Comparison of ENCODE assay signal across 26 cellular contexts in genomic region chr13:100106005-100106404, GRCh38. TPM values are rescaled to one million over a fixed set of nuclear protein-coding genes. Genes with fewer than 3 reads are reported as not detected.
A peak's percentile ranks its signal among the peaks of the same experiment; 100 is the strongest.
DNase-seq lines count a peak whose midpoint lies in the region; ATAC-seq, FAIRE-seq and TF ChIP-seq lines count a peak whose summit lies in the region.
"Had no signal": no experiment of that assay in that cellular context is flagged by ENCODE, and none has a peak within 500 bp of the region (broad histone marks: within the 10 kb centered on the region; RNA-seq: fewer than 3 reads in every experiment).

No MANE protein-coding gene starts in this region.

- no peak overlapping the region for H4K91ac ChIP-seq in IMR-90 (ENCODE audit: insufficient read depth, low read depth, low read length)

- DNase-seq in IMR-90 (peak; percentile 37), GM12878 (ENCODE audit: low read depth, low spot score) (no peak), kidney glomerular epithelial cell (lab: John Stamatoyannopoulos, UW) (peak; percentile 30), D341Med (ENCODE audit: low spot score) (no peak), head of caudate nucleus (no peak)
- DNase-seq: activated B cell treated with CpG ODN at 0.5 μM for 24 hours; activated CD4-positive, alpha-beta T cell treated with anti-CD3 and anti-CD28 coated beads, Interleukin-2, amount 50 U/mL, for 1 hour; activated CD8-positive, alpha-beta memory T cell treated with anti-CD3 and anti-CD28 coated beads, Interleukin-2, amount 10 ng/mL, durations not matched to agents 7 days and 5 days; activated T-cell treated with anti-CD3 and anti-CD28 coated beads, Interleukin-2, amount 50 U/mL, for 48 hours; brain microvascular endothelial cell; DMS79 treated with DMSO at 0.1 percent for 48 hours; heart right ventricle; left lung; NCI-H1092 treated with DMSO at 0.1 percent for 48 hours; NCI-H187; NCI-H2171 treated with DMSO at 0.1 percent for 48 hours; NCI-H526 treated with DMSO at 0.1 percent for 48 hours; SHP77; stimulated activated CD4-positive, alpha-beta T cell treated with anti-CD3 and anti-CD28 coated beads, Interleukin-1b, Interleukin-23, amount 100 ng/mL, for 48 hours; stimulated activated CD8-positive, alpha-beta memory T cell treated with anti-CD3 and anti-CD28 coated beads, Interleukin-4, amount 100 ng/mL, for 48 hours; stomach had no signal

- H2AK5ac ChIP-seq in IMR-90 (ENCODE audit: low read depth, low read length) = no peak overlapping the region

- in situ Hi-C loops in IMR-90 (cut with MboI; ENCODE audit: low sequenced_read_pairs) = no loop called here
- in situ Hi-C loops in GM12878 (cut with MboI) = no loop called here

- H3K79me2 ChIP-seq in GM12878 (ENCODE audit: control insufficient read depth, insufficient read depth, low read length) = no peaks in the 10 kb centered on the region

- H3K9me3 ChIP-seq in IMR-90 (ENCODE audit: control insufficient read depth, insufficient read depth, low read length) (no peaks in the 10 kb centered on the region), GM12878 (replicated peaks; ENCODE audit: control insufficient read depth, insufficient read depth, low read length) (no peaks in the 10 kb centered on the region), subcutaneous abdominal adipose tissue (ENCODE audit: control insufficient read depth in 5 of 5, low read length in 5 of 5) (no peaks in the 10 kb centered on the region)
- H3K9me3 ChIP-seq: heart right ventricle, left lung, stomach had no signal

- H2BK120ac ChIP-seq in IMR-90 (ENCODE audit: low read depth, low read length) = no peak overlapping the region

- intact Hi-C loops in IMR-90 (cut with micrococcal nuclease) = no loop called here
- intact Hi-C loops in GM12878 (cut with micrococcal nuclease; ENCODE audit: unreplicated experiment) = no loop called here
- intact Hi-C loops in head of caudate nucleus (cut with DNase I) = no loop called here

- H3K4me1 ChIP-seq in IMR-90 (ENCODE audit: control insufficient read depth, insufficient read depth, low read length) (no peaks in the 10 kb centered on the region; the same call in 1 of the 2 replicates), GM12878 (ENCODE audit: control insufficient read depth, insufficient read depth, low read length) (peaks cover 6% of the 10 kb centered on the region), subcutaneous abdominal adipose tissue (ENCODE audit: control insufficient read depth in 5 of 5, insufficient read depth in 5 of 5, low read length in 5 of 5) (peaks cover 0 to 6% (median 4%) of the 10 kb centered on the region in 5 donors)
- H3K4me1 ChIP-seq: left lung had no signal

- ATAC-seq in IMR-90 (ENCODE audit: low read depth) = no peak
- no peak for ATAC-seq in GM12878
- ATAC-seq in HG02885 (IDR thresholded peaks at IDR 0.05; ENCODE audit: poor library complexity, unreplicated experiment) = no peak
- ATAC-seq: activated CD8-positive, alpha-beta memory T cell treated with anti-CD3 and anti-CD28 coated beads, Interleukin-2, amount 10 ng/mL, durations not matched to agents 7 days and 5 days; heart right ventricle; natural killer cell treated with Interleukin-12 subunit alpha and Interleukin-12 subunit beta and Interleukin-15 and Interleukin-18, amount 100 ng/mL, for 72 hours had no signal

- RAD21 ChIA-PET in GM12878 (lab: Charles Lee; ENCODE audit: unreplicated experiment) = no interaction called here

- POLR2A ChIA-PET in IMR-90 (lab: Charles Lee; ENCODE audit: unreplicated experiment) (no interaction called here), GM12878 (lab: Charles Lee) (interaction anchor here (0.6 kb wide), 1 partner anchor 16 kb away, joined by 6 read pairs; no protein-coding TSS in a partner anchor)

- peaks cover 0 to 47% of the 10 kb centered on the region in 2 experiments; a peak in 3 of 4 replicates for H3K79me1 ChIP-seq in IMR-90 (ENCODE audit: low read depth in 1 of 2, low read length in 2 of 2)

- H3K14ac ChIP-seq in IMR-90 (replicated peaks; ENCODE audit: low read depth, low read length) = no peak overlapping the region

- dilution Hi-C loops in IMR-90 (cut with HindIII; ENCODE audit: low sequenced_read_pairs, unreplicated experiment) = no loop called here

- H4K20me1 ChIP-seq in IMR-90 (ENCODE audit: insufficient read depth, low read length) (0 out of 2 replicates have a peak, but pooled peaks cover 4% of the 10 kb centered on the region), GM12878 (ENCODE audit: control insufficient read depth, insufficient read depth) (no peaks in the 10 kb centered on the region)

- H3K18ac ChIP-seq in IMR-90 (ENCODE audit: low read depth, low read length) = no peak overlapping the region

- H2BK20ac ChIP-seq in IMR-90 (ENCODE audit: low read depth, low read length) = no peak overlapping the region

- CTCF ChIA-PET in IMR-90 (lab: Yijun Ruan, JAX) = no interaction called here
- CTCF ChIA-PET in GM12878 (lab: Yijun Ruan, JAX) = no interaction called here

- SMC1A ChIA-PET in GM12878 (lab: Charles Lee; ENCODE audit: uncharacterized antibody, unreplicated experiment) = interaction anchor here (1.3 kb wide), 1 partner anchor 13 kb away, joined by 4 read pairs; no protein-coding TSS in a partner anchor

- no peak for TF ChIP-seq RAD21 in IMR-90 (IDR thresholded peaks at IDR 0.05; ENCODE audit: low read length)
- TF ChIP-seq RAD21 in GM12878 (IDR thresholded peaks at IDR 0.05; ENCODE audit: insufficient read depth, low read depth, low read length) = no peak

- H2BK5ac ChIP-seq in IMR-90 (ENCODE audit: low read depth, low read length, poor library complexity, severe bottlenecking) = no peak overlapping the region

- H2AFZ ChIP-seq in IMR-90 (replicated peaks; ENCODE audit: low read length, poor library complexity) (no peak overlapping the region), GM12878 (ENCODE audit: control insufficient read depth, low read depth, low read length) (no peak overlapping the region)

- no peak overlapping the region for H3K56ac ChIP-seq in IMR-90 (ENCODE audit: extremely low read depth, insufficient read depth, low read length)

- H3K4me3 ChIP-seq in IMR-90 (ENCODE audit: insufficient read depth, low read depth, low read length) = no peak overlapping the region
- no peak overlapping the region for H3K4me3 ChIP-seq in GM12878
- H3K4me3 ChIP-seq in subcutaneous abdominal adipose tissue (ENCODE audit: low read depth in 1 of 5, low read length in 5 of 5) = no peak overlapping the region
- H3K4me3 ChIP-seq: heart right ventricle, left lung, smooth muscle cell, stomach had no signal

- no peak overlapping the region for H3K23ac ChIP-seq in IMR-90 (ENCODE audit: low read depth, low read length)

- FAIRE-seq in GM12878 (lab: Jason Lieb, UNC) = no peak

- H3K27ac ChIP-seq in IMR-90 (ENCODE audit: insufficient read depth, low read length) = no peak overlapping the region
- no peak overlapping the region for H3K27ac ChIP-seq in GM12878 (ENCODE audit: control insufficient read depth, insufficient read depth)
- H3K27ac ChIP-seq in subcutaneous abdominal adipose tissue (ENCODE audit: low read depth, low read length) = peak overlapping the region; percentile 63
- H3K27ac ChIP-seq: brain microvascular endothelial cell, C4-2B, heart right ventricle, left lung, stomach had no signal

- no peaks in the 10 kb centered on the region for H3K27me3 ChIP-seq in IMR-90 (ENCODE audit: control insufficient read depth, insufficient read depth, low read length)
- H3K27me3 ChIP-seq in GM12878 (replicated peaks in 1 of 2; ENCODE audit: control insufficient read depth in 2 of 2, insufficient read depth in 2 of 2, low read length in 1 of 2) = no peaks in the 10 kb centered on the region
- no peaks in the 10 kb centered on the region for H3K27me3 ChIP-seq in subcutaneous abdominal adipose tissue (ENCODE audit: control insufficient read depth in 5 of 5, insufficient read depth in 4 of 5, low read length in 5 of 5)
- H3K27me3 ChIP-seq: brain microvascular endothelial cell, heart right ventricle, left lung, stomach had no signal

- no peak overlapping the region for H4K8ac ChIP-seq in IMR-90 (ENCODE audit: low read depth in 2 of 2, low read length in 2 of 2)

- no peak overlapping the region for H2AK9ac ChIP-seq in IMR-90 (replicated peaks; ENCODE audit: low read depth, low read length, poor library complexity)

- no peak for TF ChIP-seq CTCF in IMR-90 (conservative IDR thresholded peaks at IDR 0.05; ENCODE audit: low read depth, low read length)
- TF ChIP-seq CTCF in GM12878 (IDR thresholded peaks at IDR 0.05 in 2 of 3, conservative IDR thresholded peaks at IDR 0.05 in 1 of 3; ENCODE audit: control insufficient read depth in 2 of 3, extremely low read depth in 1 of 3, insufficient read depth in 1 of 3, low read depth in 3 of 3, low read length in 3 of 3) = no peak

- no peak overlapping the region for H4K5ac ChIP-seq in IMR-90 (ENCODE audit: low read depth, low read length)

- no peak overlapping the region for H2BK15ac ChIP-seq in IMR-90 (ENCODE audit: low read depth, low read length)

- TF ChIP-seq POLR2A in IMR-90 (IDR thresholded peaks at IDR 0.05; ENCODE audit: low read depth, low read length) (no peak), GM12878 (IDR thresholded peaks at IDR 0.05; ENCODE audit: low read depth, low read length) (no peak)

- peaks cover 5% of the 10 kb centered on the region; the same call in 1 of the 2 replicates for H3K9me1 ChIP-seq in IMR-90 (ENCODE audit: insufficient read depth, low read length)

- H3K9ac ChIP-seq in IMR-90 (ENCODE audit: low read depth, low read length) (no peak overlapping the region), GM12878 (ENCODE audit: control insufficient read depth, insufficient read depth, low read length) (no peak overlapping the region), subcutaneous abdominal adipose tissue (ENCODE audit: low read length in 5 of 5) (peak overlapping the region in 2 of 5 donors; percentile 35 to 36)

- no peak overlapping the region for H3K4ac ChIP-seq in IMR-90 (ENCODE audit: low read depth, low read length)

- no peak overlapping the region for H3K4me2 ChIP-seq in IMR-90 (ENCODE audit: low read depth, low read length)
- H3K4me2 ChIP-seq in GM12878 (ENCODE audit: control insufficient read depth, insufficient read depth) = no peak overlapping the region
- H3K4me2 ChIP-seq: smooth muscle cell had no signal

- H3K36me3 ChIP-seq in IMR-90 (ENCODE audit: control insufficient read depth, insufficient read depth, low read length) = peaks cover 2% of the 10 kb centered on the region; the same call in 1 of the 2 replicates
- peaks cover 0 to 7% of the 10 kb centered on the region in 2 experiments; a peak in 2 of 4 replicates for H3K36me3 ChIP-seq in GM12878 (ENCODE audit: control insufficient read depth in 2 of 2, insufficient read depth in 2 of 2, low read length in 1 of 2)
- peaks cover 0 to 6% (median 0%) of the 10 kb centered on the region in 5 donors for H3K36me3 ChIP-seq in subcutaneous abdominal adipose tissue (ENCODE audit: control insufficient read depth in 5 of 5, insufficient read depth in 5 of 5, low read length in 5 of 5)
- H3K36me3 ChIP-seq: brain microvascular endothelial cell, left lung had no signal

- no TSS peak for BruUV-seq in IMR-90 (replicated peaks; lab: Mats Ljungman, UMichigan)
- no TSS peak for BruUV-seq in GM12878 (replicated peaks; lab: Mats Ljungman, UMichigan)

- no peak for TF ChIP-seq EP300 in GM12878 (IDR thresholded peaks at IDR 0.05; ENCODE audit: borderline replicate concordance in 1 of 2, control insufficient read depth in 1 of 2, low read depth in 2 of 2, low read length in 2 of 2)

- no CpG with 5 or more reads among the region's 2 CpGs for WGBS in IMR-90 (ENCODE audit: extremely low coverage in 2 of 2, insufficient read length in 1 of 2), 2 experiments
- WGBS in GM12878 (ENCODE audit: insufficient coverage, insufficient replicate concordance, low lambda C conversion rate, missing lambda C conversion rate) = 4% methylated on average over 2 of the region's 2 CpGs

RNA-seq across cellular contexts. Expression of gene PCCA, which starts 17.1 kb away (rescaled TPM):
- total RNA-seq in IMR-90 (2012; rRNA removed) = 22.8 and 24.0 TPM in 2 replicates
- polyA plus RNA-seq in IMR-90 (2012; rRNA removed) = 5.6 and 7.6 TPM in 2 replicates
- polyA plus RNA-seq in IMR-90 (2012; cell fraction: cytosol; rRNA removed) = 1.8 and 6.0 TPM in 2 replicates
- 2.3 and 13.9 TPM in 2 replicates for polyA plus RNA-seq in IMR-90 (2012; cell fraction: nucleus; rRNA removed; ENCODE audit: low replicate concordance)
- total RNA-seq in GM12878 (2013; cell fraction: nucleolus; rRNA removed) = 63.3 and 64.9 TPM in 2 replicates
- 13.4 and 14.7 TPM in 2 replicates for total RNA-seq in GM12878 (2014; rRNA removed)
- total RNA-seq in GM12878 (2014; rRNA removed; fragmentation: Illumina TruSeq; extraction: Trizol) = 10.9 and 14.9 TPM in 2 replicates
- 13.1 and 15.5 TPM in 2 replicates for total RNA-seq in GM12878 (2021)
- 7.0 TPM for polyA plus RNA-seq in GM12878 (2011; ENCODE audit: low read depth)
- polyA plus RNA-seq in GM12878 (2011; rRNA removed) = 10.8 and 14.5 TPM in 2 replicates
- polyA plus RNA-seq in GM12878 (2011; cell fraction: cytosol; rRNA removed) = 5.0 and 6.0 TPM in 2 replicates
- 14.0 and 14.6 TPM in 2 replicates for polyA plus RNA-seq in GM12878 (2011; cell fraction: nucleus; rRNA removed)
- polyA plus RNA-seq in GM12878 (2012) = 9.8 and 10.9 TPM in 2 replicates
- 14.7 and 24.6 TPM in 2 replicates for polyA plus RNA-seq in GM12878 (2014; fragmentation: Illumina TruSeq; extraction: Trizol)
- 1 to 10 TPM; 5.9 to 9.3 TPM for polyA plus RNA-seq in GM12878 (2014; fragmentation: Nextera tagmentation; extraction: Ambion mirVana)
- 8.4 and 11.5 TPM in 2 replicates for polyA plus RNA-seq in GM12878 (2014; rRNA removed)
- 10 to 100 TPM; 13.9 to 18.2 TPM for polyA plus RNA-seq in GM12878 (2016; fragmentation: Nextera tagmentation; extraction: Ambion mirVana)
- polyA minus RNA-seq in GM12878 (2011; rRNA and poly(A)+ RNA removed) = 15.8 and 30.1 TPM in 2 replicates
- polyA minus RNA-seq in GM12878 (2011; cell fraction: cytosol; rRNA and poly(A)+ RNA removed) = 2.9 and 3.6 TPM in 2 replicates
- polyA minus RNA-seq in GM12878 (2011; cell fraction: nucleus; rRNA and poly(A)+ RNA removed) = 16.1 and 25.7 TPM in 2 replicates

Comparison
In these comparisons a context has a peak if more than half of its experiments do, and no peak if none do; other contexts are left out.
1. DNase-seq: peak in IMR-90 (single experiment) and kidney glomerular epithelial cell (single experiment); none in GM12878 (single experiment), D341Med (single experiment) and head of caudate nucleus (0 of 42).